Comparison of ENCODE assay signal across 15 cellular contexts in the genomic region with DNA sequence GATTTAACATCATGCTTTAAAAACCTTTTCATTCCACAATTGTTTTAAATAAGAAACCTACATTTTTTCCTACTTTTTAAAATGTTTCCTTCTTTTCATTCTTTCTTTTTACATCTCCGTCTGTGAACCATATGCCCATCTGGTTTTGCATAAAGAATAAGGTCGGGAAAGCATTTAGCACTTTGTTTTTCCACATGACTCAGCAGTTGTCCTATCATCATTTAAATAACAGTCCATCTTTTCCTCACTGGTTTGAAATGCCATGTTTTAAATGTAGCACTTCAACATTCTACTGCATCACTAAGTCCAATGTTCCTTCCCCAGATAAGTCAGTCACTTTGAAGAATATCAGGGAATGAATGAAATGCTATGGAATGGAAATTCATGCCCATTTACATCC.
DNase-seq lines count a peak whose midpoint lies in the region; ATAC-seq, FAIRE-seq and TF ChIP-seq lines count a peak whose summit lies in the region.
"Had no signal": no experiment of that assay in that cellular context is flagged by ENCODE, and none has a peak within 500 bp of the region (broad histone marks: within the 10 kb centered on the region; RNA-seq: fewer than 3 reads in every experiment).

No MANE protein-coding gene starts in this region.

- no peak overlapping the region for H3K4me3 ChIP-seq in choroid plexus epithelial cell (ENCODE audit: low read depth, low read length)
- H3K4me3 ChIP-seq in fibroblast of villous mesenchyme (ENCODE audit: low read depth, low read length), result no peak overlapping the region
- H3K4me3 ChIP-seq: BLaER1 treated with 17β-estradiol and CSF1 and Interleukin-3, amounts not matched to agents 10 nM and 100 nM; GM23338; SJCRH30 had no signal

- ATAC-seq in HG02759 (IDR thresholded peaks at IDR 0.05; ENCODE audit: unreplicated experiment), result no peak
- ATAC-seq: GM23338 had no signal

- TF ChIP-seq CTCF in choroid plexus epithelial cell (conservative IDR thresholded peaks at IDR 0.05; ENCODE audit: low read depth, low read length) (no peak), fibroblast of villous mesenchyme (IDR thresholded peaks at IDR 0.05; ENCODE audit: insufficient read depth, low read depth, low read length) (no peak)

- DNase-seq in GM19239 (ENCODE audit: insufficient read length, low spot score) (no peak), NCI-H526 (lab: John Stamatoyannopoulos, UW) (peak; percentile 41 to 62), choroid plexus epithelial cell (ENCODE audit: low read depth) (peak; percentile 37), fibroblast of villous mesenchyme (ENCODE audit: low read depth) (peak; percentile 37), NCI-H774 (lab: John Stamatoyannopoulos, UW) (no peak), HCEC 1CT (no peak)
- DNase-seq in activated CD4-positive, alpha-beta T cell treated with anti-CD3 and anti-CD28 coated beads for 1 hour, result no peak
- DNase-seq: DMS153, NCI-H2081, NCI-H510A treated with DMSO at 0.1 percent for 48 hours, RPMI8226, SJCRH30 had no signal

- peak; percentile 11 for FAIRE-seq in GM19239 (lab: Jason Lieb, UNC)

Comparison
In these comparisons a context has a peak if more than half of its experiments do, and no peak if none do; other contexts are left out.
1. DNase-seq: peak in NCI-H526 (2 of 2), choroid plexus epithelial cell (single experiment) and fibroblast of villous mesenchyme (single experiment); none in GM19239 (single experiment), NCI-H774 (single experiment), HCEC 1CT (single experiment) and activated CD4-positive, alpha-beta T cell treated with anti-CD3 and anti-CD28 coated beads for 1 hour (single experiment).